19 cellular contexts compared by ENCODE assay signal in the genomic region with DNA sequence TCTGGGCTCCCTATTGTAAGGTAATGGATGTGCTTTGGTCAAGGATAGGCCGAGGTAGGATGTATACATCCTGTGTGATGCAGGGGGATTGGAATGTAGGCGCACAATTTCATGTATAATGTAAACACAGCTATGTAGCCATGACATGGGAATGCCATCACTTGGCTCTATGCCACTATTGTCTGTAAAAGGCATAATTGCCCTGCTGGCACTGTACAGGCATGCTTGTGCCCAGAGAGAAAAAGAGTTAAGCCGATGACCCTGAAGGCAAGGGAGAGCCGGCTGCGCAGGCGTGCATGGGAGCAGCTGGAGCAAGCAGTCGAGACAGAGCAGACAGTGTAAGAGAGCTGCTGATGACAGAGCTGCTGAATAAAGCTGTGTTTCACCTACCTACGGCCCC.
"Had no signal": no experiment of that assay in that cellular context is flagged by ENCODE, and none has a peak within 500 bp of the region (broad histone marks: within the 10 kb centered on the region; RNA-seq: fewer than 3 reads in every experiment).

No MANE protein-coding gene starts in this region.

- H3K27ac Mint-ChIP-seq: activated naive CD4-positive, alpha-beta T cell treated with anti-CD3 and anti-CD28 coated beads, Interleukin-2, amount 50 U/mL, for 24 hours; natural killer cell; type B pancreatic cell had no signal

- H3K27ac ChIP-seq: ascending aorta, neutrophil, pancreas, stomach, testis, VCaP had no signal

- DNase-seq: activated CD4-positive, alpha-beta T cell treated with anti-CD3 and anti-CD28 coated beads, Interleukin-2, amount 50 U/mL, for 4 hours; activated CD4-positive, CD25-positive, alpha-beta regulatory T cell treated with anti-CD3 and anti-CD28 coated beads, Interleukin-2, amount 50 U/mL, for 72 hours; activated effector memory CD4-positive, alpha-beta T cell treated with anti-CD3 and anti-CD28 coated beads, Interleukin-2, amount 50 U/mL, for 16 hours; activated T-cell treated with anti-CD3 and anti-CD28 coated beads, Interleukin-2, amount 50 U/mL, for 72 hours; cerebellar nuclear complex; cortex of kidney; natural killer cell; pancreas; stimulated activated CD4-positive, alpha-beta T cell treated with anti-CD3 and anti-CD28 coated beads, Interleukin-4, amount 100 ng/mL, for 1 hour; stomach; T-helper 2 cell; testis had no signal

- H3K27me3 ChIP-seq: ascending aorta, neutrophil, pancreas, testis had no signal

- H3K4me3 Mint-ChIP-seq: activated naive CD4-positive, alpha-beta T cell treated with anti-CD3 and anti-CD28 coated beads, Interleukin-2, amount 50 U/mL, for 24 hours; activated T-cell treated with anti-CD3 and anti-CD28 coated beads, Interleukin-2, amount 50 U/mL, for 72 hours; natural killer cell; type B pancreatic cell had no signal

- H3K27me3 Mint-ChIP-seq: activated naive CD4-positive, alpha-beta T cell treated with anti-CD3 and anti-CD28 coated beads, Interleukin-2, amount 50 U/mL, for 24 hours; type B pancreatic cell had no signal

- H3K36me3 ChIP-seq: ascending aorta, neutrophil, pancreas, stomach had no signal

- H3K4me1 Mint-ChIP-seq: activated naive CD4-positive, alpha-beta T cell treated with anti-CD3 and anti-CD28 coated beads, Interleukin-2, amount 50 U/mL, for 24 hours; natural killer cell had no signal

- H3K36me3 Mint-ChIP-seq: activated naive CD4-positive, alpha-beta T cell treated with anti-CD3 and anti-CD28 coated beads, Interleukin-2, amount 50 U/mL, for 24 hours; natural killer cell; type B pancreatic cell had no signal

- H3K9me3 Mint-ChIP-seq: activated T-cell treated with anti-CD3 and anti-CD28 coated beads, Interleukin-2, amount 50 U/mL, for 72 hours; type B pancreatic cell had no signal

- H3K9me3 ChIP-seq: ascending aorta, neutrophil, pancreas, stomach, testis had no signal

- H3K4me3 ChIP-seq: ascending aorta, pancreas, smooth muscle cell, stomach, testis had no signal

- ATAC-seq: activated T-cell treated with anti-CD3 and anti-CD28 coated beads, Interleukin-2, amount 50 U/mL, for 72 hours; natural killer cell; pancreas; sciatic nerve had no signal

- H3K4me2 ChIP-seq: smooth muscle cell had no signal

- H3K4me1 ChIP-seq: ascending aorta, stomach, testis had no signal
